ENCODE assay signal across 8 cellular contexts in the genomic region with DNA sequence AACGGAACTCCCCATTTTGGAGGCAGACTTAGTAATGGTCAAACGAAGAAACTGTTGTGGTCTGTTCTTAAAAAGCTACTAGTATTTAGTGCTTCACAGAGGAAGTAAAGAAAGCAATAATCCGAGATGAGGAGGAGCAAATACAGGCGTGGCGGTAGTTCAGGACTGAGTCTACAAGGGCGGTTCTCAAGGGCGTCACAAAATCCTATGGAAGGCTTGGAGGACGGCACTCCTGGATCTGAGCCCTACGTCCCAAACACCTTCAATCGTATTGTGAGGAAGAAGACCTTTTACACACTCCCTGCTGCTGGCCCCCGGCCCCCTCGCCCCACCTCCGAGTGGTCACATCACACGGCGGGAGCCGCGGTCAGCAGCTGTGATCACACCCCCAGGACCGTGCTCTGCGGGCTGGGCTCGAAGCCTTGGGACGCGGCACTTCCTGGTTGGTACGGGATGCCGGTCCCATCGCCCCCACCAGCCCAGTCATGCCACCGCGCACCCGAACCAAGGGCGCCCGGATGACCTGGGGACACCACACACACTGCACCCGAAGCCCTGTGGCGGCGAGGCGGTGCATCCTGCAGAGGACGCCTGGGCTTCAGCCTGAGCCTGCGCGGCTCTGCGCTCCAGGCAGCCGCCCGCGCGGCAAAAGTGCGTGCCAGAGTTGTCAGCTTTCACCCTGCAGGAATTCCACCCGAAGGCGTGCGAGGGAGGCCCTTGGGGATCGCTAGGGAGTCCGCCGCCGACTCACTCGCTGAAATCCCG. TPM values are rescaled to one million over a fixed set of nuclear protein-coding genes. Genes with fewer than 3 reads are reported as not detected.
DNase-seq lines count a peak whose midpoint lies in the region; ATAC-seq, FAIRE-seq and TF ChIP-seq lines count a peak whose summit lies in the region.

No MANE protein-coding gene starts in this region.

- peaks cover 21% of the 10 kb centered on the region for H3K79me2 ChIP-seq in endothelial cell of umbilical vein (ENCODE audit: control insufficient read depth, insufficient read depth, low read length)

- no peaks in the 10 kb centered on the region for H3K9me3 ChIP-seq in endothelial cell of umbilical vein (replicated peaks; ENCODE audit: control insufficient read depth, insufficient read depth, low read length)

- H3K27ac ChIP-seq in endothelial cell of umbilical vein (ENCODE audit: insufficient read depth, low read depth, low read length), result peak overlapping the region; percentile 93

- intact Hi-C loops in endothelial cell of umbilical vein (cut with micrococcal nuclease), result loop anchor here (1.0 kb wide), 3 partner anchors 21 to 25 kb away; no protein-coding TSS in a partner anchor

- peaks cover 31% of the 10 kb centered on the region for H3K27me3 Mint-ChIP-seq in activated CD8-positive, alpha-beta T cell treated with anti-CD3 and anti-CD28 coated beads, Interleukin-2, amount 10 ng/mL, durations not matched to agents 7 days and 5 days (ENCODE audit: low read depth)
- H3K27me3 Mint-ChIP-seq in stimulated activated naive CD8-positive, alpha-beta T cell treated with anti-CD3 and anti-CD28 coated beads, Interleukin-15, Interleukin-2, amounts not matched to agents 100 ng/mL and 50 ng/mL, for 24 hours, result peaks cover 50% of the 10 kb centered on the region

- CTCF ChIA-PET in activated CD8-positive, alpha-beta T cell treated with anti-CD3 and anti-CD28 coated beads, Interleukin-2, amount 10 ng/mL, durations not matched to agents 7 days and 5 days (lab: Charles Lee), result interaction anchor here (0.8 to 1.1 kb wide), 2 partner anchors 20 to 532 kb away, joined by 3 read pairs; no protein-coding TSS in a partner anchor
- CTCF ChIA-PET in endothelial cell of umbilical vein (lab: Charles Lee), result interaction anchor here (0.7 to 3.2 kb wide), 8 partner anchors 12 to 233 kb away, joined by 3 to 24 read pairs (median 5); no protein-coding TSS in a partner anchor

- H3K4me1 ChIP-seq in endothelial cell of umbilical vein (ENCODE audit: control insufficient read depth, extremely low read depth, insufficient read depth, low read length), result peaks cover 49% of the 10 kb centered on the region

- H3K36me3 ChIP-seq in endothelial cell of umbilical vein (ENCODE audit: control insufficient read depth in 2 of 2, extremely low read depth in 1 of 2, insufficient read depth in 2 of 2, low read length in 2 of 2), result no peaks in the 10 kb centered on the region

- no peak overlapping the region for H2AFZ ChIP-seq in endothelial cell of umbilical vein (ENCODE audit: low read depth, low read length)

- no peaks in the 10 kb centered on the region for H3K36me3 Mint-ChIP-seq in activated CD8-positive, alpha-beta T cell treated with anti-CD3 and anti-CD28 coated beads, Interleukin-2, amount 10 ng/mL, durations not matched to agents 7 days and 5 days (ENCODE audit: low read depth)
- no peaks in the 10 kb centered on the region for H3K36me3 Mint-ChIP-seq in stimulated activated naive CD8-positive, alpha-beta T cell treated with anti-CD3 and anti-CD28 coated beads, Interleukin-15, Interleukin-2, amounts not matched to agents 100 ng/mL and 50 ng/mL, for 24 hours (ENCODE audit: low read depth)

- POLR2A ChIA-PET in activated CD8-positive, alpha-beta T cell treated with anti-CD3 and anti-CD28 coated beads, Interleukin-2, amount 10 ng/mL, durations not matched to agents 7 days and 5 days (lab: Charles Lee), result no interaction called here
- POLR2A ChIA-PET in endothelial cell of umbilical vein (lab: Charles Lee), result interaction anchor here (1.3 to 1.9 kb wide), 3 partner anchors 8 to 20 kb away, joined by 3 to 8 read pairs (median 6); no protein-coding TSS in a partner anchor

- no TSS peak for BruUV-seq in endothelial cell of umbilical vein (replicated peaks; lab: Mats Ljungman, UMichigan)

- H3K9me1 ChIP-seq in endothelial cell of umbilical vein (replicated peaks; ENCODE audit: control insufficient read depth, extremely low read depth, insufficient read depth, low read length), result no peaks in the 10 kb centered on the region

- peak overlapping the region; percentile 35 to 71 (median 60) for H3K4me3 ChIP-seq in endothelial cell of umbilical vein (replicated peaks in 1 of 3; ENCODE audit: insufficient read depth in 1 of 3, low read depth in 1 of 3, low read length in 3 of 3)

- H3K9ac ChIP-seq in endothelial cell of umbilical vein (replicated peaks; ENCODE audit: extremely low read depth, insufficient read depth, low read length), result peak overlapping the region; percentile 98

- H3K27ac Mint-ChIP-seq in activated CD8-positive, alpha-beta T cell treated with anti-CD3 and anti-CD28 coated beads, Interleukin-2, amount 10 ng/mL, durations not matched to agents 7 days and 5 days, result peak overlapping the region; percentile 39
- peak overlapping the region; percentile 36 for H3K27ac Mint-ChIP-seq in stimulated activated naive CD8-positive, alpha-beta T cell treated with anti-CD3 and anti-CD28 coated beads, Interleukin-15, Interleukin-2, amounts not matched to agents 100 ng/mL and 50 ng/mL, for 24 hours

- dilution Hi-C loops in endothelial cell of umbilical vein (cut with MboI; ENCODE audit: extremely low pct_ligation_motif_present, low sequenced_read_pairs), result no loop called here

- TF ChIP-seq CTCF in AG09319 (IDR thresholded peaks at IDR 0.05; ENCODE audit: low read depth, low read length) (peak; percentile 21), endothelial cell of umbilical vein (IDR thresholded peaks at IDR 0.05; ENCODE audit: extremely low read depth in 1 of 2, insufficient read depth in 1 of 2, low read depth in 1 of 2, low read length in 2 of 2) (no peak)

- ATAC-seq in GM18520 (IDR thresholded peaks at IDR 0.05; ENCODE audit: unreplicated experiment) (peak; percentile 23), HG02943 (IDR thresholded peaks at IDR 0.05; ENCODE audit: low read depth, unreplicated experiment) (peak; percentile 51)
- ATAC-seq in activated CD8-positive, alpha-beta T cell treated with anti-CD3 and anti-CD28 coated beads, Interleukin-2, amount 10 ng/mL, durations not matched to agents 7 days and 5 days, result peak; percentile 91

- peak overlapping the region; percentile 77 for H3K4me3 Mint-ChIP-seq in activated CD8-positive, alpha-beta T cell treated with anti-CD3 and anti-CD28 coated beads, Interleukin-2, amount 10 ng/mL, durations not matched to agents 7 days and 5 days
- peak overlapping the region; percentile 81 for H3K4me3 Mint-ChIP-seq in stimulated activated naive CD8-positive, alpha-beta T cell treated with anti-CD3 and anti-CD28 coated beads, Interleukin-15, Interleukin-2, amounts not matched to agents 100 ng/mL and 50 ng/mL, for 24 hours

- no peaks in the 10 kb centered on the region for H4K20me1 ChIP-seq in endothelial cell of umbilical vein (replicated peaks; ENCODE audit: control insufficient read depth, extremely low read depth, insufficient read depth, low read length)

- H3K4me1 Mint-ChIP-seq in activated CD8-positive, alpha-beta T cell treated with anti-CD3 and anti-CD28 coated beads, Interleukin-2, amount 10 ng/mL, durations not matched to agents 7 days and 5 days (ENCODE audit: low read depth), result peaks cover 13% of the 10 kb centered on the region
- peaks cover 30% of the 10 kb centered on the region for H3K4me1 Mint-ChIP-seq in stimulated activated naive CD8-positive, alpha-beta T cell treated with anti-CD3 and anti-CD28 coated beads, Interleukin-15, Interleukin-2, amounts not matched to agents 100 ng/mL and 50 ng/mL, for 24 hours (ENCODE audit: low read depth)

- DNase-seq in AG09319 (ENCODE audit: extremely low read depth, low read depth) (peak; percentile 94), NCI-H510A (lab: John Stamatoyannopoulos, UW) (peak; percentile 57), endothelial cell of umbilical vein (ENCODE audit: low read depth, low spot score) (peak; percentile 85), midbrain (lab: John Stamatoyannopoulos, UW) (peak; percentile 59)
- peak; percentile 64 for DNase-seq in activated CD8-positive, alpha-beta T cell treated with anti-CD3 and anti-CD28 coated beads, Interleukin-2, amount 10 ng/mL, durations not matched to agents 7 days and 5 days

- FAIRE-seq in endothelial cell of umbilical vein (lab: Jason Lieb, UNC), result no peak

- H3K27me3 ChIP-seq in endothelial cell of umbilical vein (ENCODE audit: control insufficient read depth in 2 of 2, insufficient read depth in 2 of 2, low read length in 2 of 2), result no peaks in the 10 kb centered on the region

- no peaks in the 10 kb centered on the region for H3K9me3 Mint-ChIP-seq in activated CD8-positive, alpha-beta T cell treated with anti-CD3 and anti-CD28 coated beads, Interleukin-2, amount 10 ng/mL, durations not matched to agents 7 days and 5 days (ENCODE audit: insufficient read depth)
- H3K9me3 Mint-ChIP-seq in stimulated activated naive CD8-positive, alpha-beta T cell treated with anti-CD3 and anti-CD28 coated beads, Interleukin-15, Interleukin-2, amounts not matched to agents 100 ng/mL and 50 ng/mL, for 24 hours, result no peaks in the 10 kb centered on the region

- H3K4me2 ChIP-seq in endothelial cell of umbilical vein (ENCODE audit: insufficient read depth, low read length), result peak overlapping the region; percentile 89

- TF ChIP-seq POLR2A in endothelial cell of umbilical vein (IDR thresholded peaks at IDR 0.05; ENCODE audit: low read depth, low read length), result peak; percentile 29

RNA-seq across cellular contexts. Expression of a gene that starts 0.6 kb away (rescaled TPM):
- 1 to 10 TPM in 1 of 2 experiments, under 1 TPM in 1; 0.29 to 1.1 TPM for total RNA-seq in activated CD8-positive, alpha-beta T cell treated with anti-CD3 and anti-CD28 coated beads, Interleukin-2, amount 10 ng/mL, durations not matched to agents 7 days and 5 days
- total RNA-seq in endothelial cell of umbilical vein, result 75.6 and 108 TPM in 2 replicates
- polyA plus RNA-seq in endothelial cell of umbilical vein, result 35.7 and 42.0 TPM in 2 replicates
- 33.4 and 33.6 TPM in 2 replicates for polyA plus RNA-seq in endothelial cell of umbilical vein (2011; cell fraction: cytosol; rRNA removed)
- 169 and 198 TPM in 2 replicates for polyA plus RNA-seq in endothelial cell of umbilical vein (2011; cell fraction: nucleus; rRNA removed)
- 32.5 and 45.4 TPM in 2 replicates for polyA plus RNA-seq in endothelial cell of umbilical vein (2012)
- 168 and 217 TPM in 2 replicates for polyA minus RNA-seq in endothelial cell of umbilical vein
- polyA minus RNA-seq in endothelial cell of umbilical vein (2011; cell fraction: cytosol; rRNA and poly(A)+ RNA removed), result 10.1 TPM
- polyA minus RNA-seq in endothelial cell of umbilical vein (2011; cell fraction: nucleus; rRNA and poly(A)+ RNA removed), result 352 and 548 TPM in 2 replicates

RNA-seq across cellular contexts. Expression of a gene that starts 33.5 kb away (rescaled TPM):
- not detected for total RNA-seq in activated CD8-positive, alpha-beta T cell treated with anti-CD3 and anti-CD28 coated beads, Interleukin-2, amount 10 ng/mL, durations not matched to agents 7 days and 5 days
- total RNA-seq in endothelial cell of umbilical vein, result not detected in 2 replicates
- 0.14 TPM in 1 of 2 replicates, not detected in the other for polyA plus RNA-seq in endothelial cell of umbilical vein
- polyA plus RNA-seq in endothelial cell of umbilical vein (2011; cell fraction: cytosol; rRNA removed), result not detected in 2 replicates
- 0.11 TPM in 1 of 2 replicates, not detected in the other for polyA plus RNA-seq in endothelial cell of umbilical vein (2011; cell fraction: nucleus; rRNA removed)
- polyA plus RNA-seq in endothelial cell of umbilical vein (2012), result not detected in 2 replicates
- not detected in 2 replicates for polyA minus RNA-seq in endothelial cell of umbilical vein
- polyA minus RNA-seq in endothelial cell of umbilical vein (2011; cell fraction: cytosol; rRNA and poly(A)+ RNA removed), result not detected
- 0.91 and 1.3 TPM in 2 replicates for polyA minus RNA-seq in endothelial cell of umbilical vein (2011; cell fraction: nucleus; rRNA and poly(A)+ RNA removed)

Comparison
In these comparisons a context has a peak if more than half of its experiments do, and no peak if none do; other contexts are left out.
1. Peak in every context shown above with its lines: DNase-seq, ATAC-seq, H3K4me3 ChIP-seq and H3K27ac ChIP-seq.
2. ATAC-seq: peak in every context shown above with its lines; median percentile 91 in activated CD8-positive, alpha-beta T cell treated with anti-CD3 and anti-CD28 coated beads, Interleukin-2, amount 10 ng/mL, durations not matched to agents 7 days and 5 days; 51 in HG02943; 23 in GM18520.
3. RNA of a gene that starts 0.6 kb away (total RNA-seq): 75.6 to 108 TPM in endothelial cell of umbilical vein; 0.29 to 1.1 TPM in activated CD8-positive, alpha-beta T cell treated with anti-CD3 and anti-CD28 coated beads, Interleukin-2, amount 10 ng/mL, durations not matched to agents 7 days and 5 days; every median in the first group is over 10 times any median in the second.